In genomic region chr14:69093551-69094421, GRCh38 we compare ENCODE assay signal across 8 cellular contexts. TPM values are rescaled to one million over a fixed set of nuclear protein-coding genes. Genes with fewer than 3 reads are reported as not detected.
A peak's percentile ranks its signal among the peaks of the same experiment; 100 is the strongest.
DNase-seq lines count a peak whose midpoint lies in the region; ATAC-seq, FAIRE-seq and TF ChIP-seq lines count a peak whose summit lies in the region.

No MANE protein-coding gene starts in this region.

- 43% methylated on average over 1 of the region's 1 CpG for WGBS in prostate gland

- TF ChIP-seq CTCF in prostate gland (IDR thresholded peaks at IDR 0.05) = no peak

- intact Hi-C loops in prostate gland (cut with DNase I) = loop anchor here (5.0 kb wide), 1 partner anchor 181 kb away; no protein-coding TSS in a partner anchor

- H3K9me3 ChIP-seq in SJCRH30 (replicated peaks) (no peaks in the 10 kb centered on the region), prostate gland (no peaks in the 10 kb centered on the region)

- no peak overlapping the region for H3K4me3 ChIP-seq in SJCRH30
- no peak overlapping the region for H3K4me3 ChIP-seq in prostate gland

- H3K4me1 ChIP-seq in SJCRH30 (peaks cover 26% of the 10 kb centered on the region), prostate gland (replicated peaks) (peaks cover 4% of the 10 kb centered on the region)

- H3K27me3 ChIP-seq in SJCRH30 (no peaks in the 10 kb centered on the region), prostate gland (replicated peaks; ENCODE audit: insufficient read depth) (no peaks in the 10 kb centered on the region)

- FAIRE-seq in H54 (lab: Jason Lieb, UNC) = peak; percentile 41

- ATAC-seq in GM21381 (IDR thresholded peaks at IDR 0.05; ENCODE audit: unreplicated experiment) (no peak), HG03108 (IDR thresholded peaks at IDR 0.05; ENCODE audit: unreplicated experiment) (no peak), HG03432 (IDR thresholded peaks at IDR 0.05; ENCODE audit: unreplicated experiment) (no peak)

- H3K27ac ChIP-seq in SJCRH30 = peak overlapping the region; percentile 44
- H3K27ac ChIP-seq in prostate gland = peak overlapping the region; percentile 39 to 50

- no peak for TF ChIP-seq POLR2A in H54 (IDR thresholded peaks at IDR 0.05; ENCODE audit: low read depth, low read length)
- TF ChIP-seq POLR2A in prostate gland (IDR thresholded peaks at IDR 0.05) = no peak

- H3K36me3 ChIP-seq in SJCRH30 = peaks cover 17% of the 10 kb centered on the region
- H3K36me3 ChIP-seq in prostate gland = peaks cover 0 to 5% of the 10 kb centered on the region in 2 donors

- DNase-seq in H54 (ENCODE audit: insufficient read length, low spot score) (no peak), SJCRH30 (peak; percentile 71 to 86), fibroblast of peridontal ligament (ENCODE audit: extremely low read depth) (peak; percentile 46), prostate gland (ENCODE audit: low spot score) (peak; percentile 28)
- DNase-seq in stimulated activated CD4-positive, alpha-beta T cell treated with anti-CD3 and anti-CD28 coated beads, Interleukin-12 subunit alpha, Interleukin-12 subunit beta, amount 100 ng/mL, for 4 hours = no peak

RNA-seq across cellular contexts. Expression of gene DCAF5, which starts 59.1 kb away (rescaled TPM):
- 27.7 and 29.0 TPM in 2 replicates for total RNA-seq in SJCRH30 (2014; rRNA removed; shearing (Covaris generic))
- total RNA-seq in prostate gland = 10 to 100 TPM; 25.3 to 67.4 TPM

Comparison
In these comparisons a context has a peak if more than half of its experiments do, and no peak if none do; other contexts are left out.
1. DNase-seq: peak in SJCRH30 (2 of 2), fibroblast of peridontal ligament (single experiment) and prostate gland (single experiment); none in H54 (single experiment) and stimulated activated CD4-positive, alpha-beta T cell treated with anti-CD3 and anti-CD28 coated beads, Interleukin-12 subunit alpha, Interleukin-12 subunit beta, amount 100 ng/mL, for 4 hours (single experiment).